1 cellular context compared by ENCODE assay signal in genomic region chr7:105232829-105233291, GRCh38.
TF ChIP-seq lines count a peak whose summit lies in the region.

No MANE protein-coding gene starts in this region.

TF ChIP-seq in K562, 482 proteins besides CTCF, POLR2A, EP300 and RAD21 (continued from another document):
- TF ChIP-seq CHAMP1 (IDR thresholded peaks at IDR 0.05) (peak; percentile 38; the same call in 1 of the 2 replicates), HLTF (IDR thresholded peaks at IDR 0.05) (0 out of 2 replicates have a peak, but pooled peaks have one; percentile 60), POLR2B (IDR thresholded peaks at IDR 0.05; ENCODE audit: low read depth, partially characterized antibody) (peak; percentile 23), TAL1 (IDR thresholded peaks at IDR 0.05) (peak; percentile 68), TCF3 (CRISPR knock-in tag; IDR thresholded peaks at IDR 0.05) (peak; percentile 75)
TF ChIP-seq in K562: peak in this region for 54; not testable (repeated sequence) for 428.
